Comparison of ENCODE assay signal across 15 cellular contexts in the genomic region with DNA sequence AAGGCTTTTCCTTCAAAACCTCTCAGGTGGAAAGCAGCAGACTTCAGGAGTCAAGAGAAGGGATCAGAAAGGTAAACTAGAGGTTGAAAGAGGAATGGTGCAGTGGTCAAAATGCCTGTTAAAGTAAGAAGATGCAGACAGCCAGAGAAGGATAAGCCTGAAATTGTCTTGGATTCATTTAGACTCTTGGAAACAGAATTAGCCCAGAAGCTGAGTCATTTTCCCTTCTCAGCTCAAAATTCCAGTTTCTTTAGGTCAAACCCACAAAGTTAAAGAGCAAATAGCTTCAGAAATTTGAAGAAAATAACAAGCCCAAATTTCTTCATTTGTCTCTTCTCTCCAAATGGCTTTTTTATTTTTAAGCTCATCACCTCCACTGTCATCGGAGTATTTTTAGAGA.
DNase-seq lines count a peak whose midpoint lies in the region; ATAC-seq and TF ChIP-seq lines count a peak whose summit lies in the region.
"Had no signal": no experiment of that assay in that cellular context is flagged by ENCODE, and none has a peak within 500 bp of the region (broad histone marks: within the 10 kb centered on the region; RNA-seq: fewer than 3 reads in every experiment).

No MANE protein-coding gene starts in this region.

- in situ Hi-C loops in transverse colon (cut with MboI; ENCODE audit: low pct_ligation_motif_present in 1 of 4, low pct_unique_long_range_greater_than_20kb in 1 of 4, low sequenced_read_pairs in 3 of 4) = loop anchor here in 2 of 4 donors (25.0 kb wide), 2 partner anchors 124 to 399 kb away; no protein-coding TSS in a partner anchor

- TF ChIP-seq CTCF in dorsolateral prefrontal cortex (IDR thresholded peaks at IDR 0.05 in 54 of 56, conservative IDR thresholded peaks at IDR 0.05 in 2 of 56; ENCODE audit: low read depth in 1 of 56, partially characterized antibody in 56 of 56) (no peak), transverse colon (IDR thresholded peaks at IDR 0.05) (no peak)

- H3K9me3 ChIP-seq in transverse colon = no peaks in the 10 kb centered on the region
- H3K9me3 ChIP-seq: tibial nerve had no signal

- no peaks in the 10 kb centered on the region for H3K4me1 ChIP-seq in transverse colon
- H3K4me1 ChIP-seq: tibial nerve had no signal

- TF ChIP-seq EP300 in transverse colon (IDR thresholded peaks at IDR 0.05; ENCODE audit: low read depth) = no peak

- ATAC-seq in HG02759 (IDR thresholded peaks at IDR 0.05; ENCODE audit: unreplicated experiment) (no peak), HG03457 (IDR thresholded peaks at IDR 0.05; ENCODE audit: unreplicated experiment) (no peak)
- ATAC-seq: effector memory CD8-positive, alpha-beta T cell; left colon had no signal

- DNase-seq in HS-5 (ENCODE audit: low read depth) (peak; percentile 4), dorsolateral prefrontal cortex (no peak), inferior parietal cortex (ENCODE audit: extremely low spot score) (peak; percentile 25), transverse colon (no peak), kidney tubule cell (ENCODE audit: low spot score) (no peak)
- DNase-seq: activated CD4-positive, alpha-beta T cell treated with anti-CD3 and anti-CD28 coated beads for 4 hours; Calu3; effector memory CD8-positive, alpha-beta T cell; left colon; OCI-M1; SHP77; stimulated activated CD4-positive, alpha-beta T cell treated with anti-CD3 and anti-CD28 coated beads, Interleukin-12 subunit alpha, Interleukin-12 subunit beta, amount 100 ng/mL, for 4 hours had no signal

- 86 to 97% methylated on average over 1 of the region's 1 CpG for WGBS in transverse colon (ENCODE audit: low coverage in 1 of 2), 2 donors

- H3K4me3 ChIP-seq in dorsolateral prefrontal cortex = no peak overlapping the region
- H3K4me3 ChIP-seq in transverse colon = no peak overlapping the region
- H3K4me3 ChIP-seq: tibial nerve had no signal

- H3K36me3 ChIP-seq in transverse colon = peaks cover 0 to 39% (median 12%) of the 10 kb centered on the region in 4 donors

- no peaks in the 10 kb centered on the region for H3K27me3 ChIP-seq in dorsolateral prefrontal cortex
- H3K27me3 ChIP-seq in transverse colon = no peaks in the 10 kb centered on the region
- H3K27me3 ChIP-seq: tibial nerve had no signal

- intact Hi-C loops in dorsolateral prefrontal cortex (cut with DNase I) = no loop called here
- intact Hi-C loops in transverse colon (cut with DNase I; ENCODE audit: low total_unique reads) = no loop called here

- TF ChIP-seq POLR2A in transverse colon (IDR thresholded peaks at IDR 0.05) = no peak

- H3K27ac ChIP-seq in dorsolateral prefrontal cortex = peak overlapping the region in 46 of 59 donors; percentile 6 to 83 (median 56)
- H3K27ac ChIP-seq in transverse colon = peak overlapping the region; percentile 47 to 61 (median 53)
- H3K27ac ChIP-seq: tibial nerve had no signal

Comparison
In these comparisons a context has a peak if more than half of its experiments do, and no peak if none do; other contexts are left out.
1. DNase-seq: peak in HS-5 (single experiment) and inferior parietal cortex (single experiment); none in dorsolateral prefrontal cortex (0 of 10), transverse colon (single experiment) and kidney tubule cell (single experiment).